Comparison of ENCODE assay signal across 24 cellular contexts in genomic region chr9:70963554-70963953, GRCh38.
"Had no signal": no experiment of that assay in that cellular context is flagged by ENCODE, and none has a peak within 500 bp of the region (broad histone marks: within the 10 kb centered on the region; RNA-seq: fewer than 3 reads in every experiment).

No MANE protein-coding gene starts in this region.

- H3K4me2 ChIP-seq: hepatocyte had no signal

- ATAC-seq: effector memory CD8-positive, alpha-beta T cell; esophagus mucosa; gastroesophageal sphincter; heart left ventricle; left colon; left lung; left ventricle myocardium superior; lower lobe of right lung had no signal

- H3K36me3 ChIP-seq: gastroesophageal sphincter, heart left ventricle, left lung, lower lobe of right lung had no signal

- H3K4me3 ChIP-seq: coronary artery, gastroesophageal sphincter, heart left ventricle, hepatocyte, left lung, lower lobe of right lung had no signal

- H3K9me3 ChIP-seq: gastroesophageal sphincter, left lung, lower lobe of right lung had no signal

- FAIRE-seq: colon, endometrium, frontal cortex, kidney had no signal

- H3K4me1 ChIP-seq: gastroesophageal sphincter, left lung, lower lobe of right lung had no signal

- H3K27me3 ChIP-seq: foreskin keratinocyte, gastroesophageal sphincter, heart left ventricle, hepatocyte, left lung had no signal

- H3K4me1 Mint-ChIP-seq: immature natural killer cell had no signal

- H3K27me3 Mint-ChIP-seq: effector memory CD8-positive, alpha-beta T cell had no signal

- H3K79me2 ChIP-seq: hepatocyte had no signal

- H3K36me3 Mint-ChIP-seq: immature natural killer cell had no signal

- H3K27ac ChIP-seq: coronary artery, epithelial cell of prostate, foreskin keratinocyte, gastroesophageal sphincter, heart left ventricle, hepatocyte, left lung, lower lobe of right lung had no signal

- H3K27ac Mint-ChIP-seq: effector memory CD8-positive, alpha-beta T cell; endodermal cell; immature natural killer cell had no signal

- DNase-seq: dermis blood vessel endothelial cell; effector CD8-positive, alpha-beta T cell; effector memory CD8-positive, alpha-beta T cell; endodermal cell; foreskin keratinocyte; heart left ventricle; hypothalamus; immature natural killer cell; islet precursor cell; kidney; left colon; left lung; left ventricle myocardium superior; lower lobe of right lung; mesenchymal stem cell; midbrain had no signal

- H2AFZ ChIP-seq: hepatocyte had no signal

- H3K9me3 Mint-ChIP-seq: effector memory CD8-positive, alpha-beta T cell had no signal

- H3K4me3 Mint-ChIP-seq: effector memory CD8-positive, alpha-beta T cell; endodermal cell; immature natural killer cell had no signal
